In the genomic region with DNA sequence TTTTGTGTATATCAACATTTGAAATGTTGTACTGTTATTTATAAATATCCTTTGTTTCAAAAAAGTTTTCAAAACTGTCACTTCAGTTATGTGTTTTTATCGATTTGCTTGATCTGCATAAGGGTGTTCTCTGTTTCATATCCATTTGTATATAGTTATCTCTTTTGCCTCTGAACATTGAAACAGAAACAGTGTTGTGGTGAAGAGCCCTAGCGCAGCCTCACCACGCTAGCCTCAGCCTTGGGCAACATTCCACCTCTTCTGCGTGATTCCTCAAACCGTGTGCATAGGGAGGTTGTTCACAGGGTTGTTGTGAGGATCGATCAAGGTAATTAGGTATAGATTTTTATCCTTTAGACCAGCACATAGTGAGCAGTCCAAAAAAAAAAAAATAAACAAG, we compare ENCODE assay signal across 20 cellular contexts.
DNase-seq lines count a peak whose midpoint lies in the region; ATAC-seq and TF ChIP-seq lines count a peak whose summit lies in the region.
"Had no signal": no experiment of that assay in that cellular context is flagged by ENCODE, and none has a peak within 500 bp of the region (broad histone marks: within the 10 kb centered on the region; RNA-seq: fewer than 3 reads in every experiment).

No MANE protein-coding gene starts in this region.

- H3K4me3 Mint-ChIP-seq in neural crest cell: no peak overlapping the region
- H3K4me3 Mint-ChIP-seq: CD4-positive, CD25-positive, alpha-beta regulatory T cell; CD8-positive, alpha-beta memory T cell had no signal

- H4K20me1 ChIP-seq in KMS-11 (ENCODE audit: insufficient read depth): no peaks in the 10 kb centered on the region

- TF ChIP-seq CTCF in KMS-11 (conservative IDR thresholded peaks at IDR 0.05; ENCODE audit: low read depth, low read length): no peak
- no peak for TF ChIP-seq CTCF in neural crest cell (conservative IDR thresholded peaks at IDR 0.05)
- no peak for TF ChIP-seq CTCF in esophagus muscularis mucosa (IDR thresholded peaks at IDR 0.05)

- ATAC-seq in GM19324 (IDR thresholded peaks at IDR 0.05; ENCODE audit: low FRiP score, unreplicated experiment): peak; percentile 65
- ATAC-seq: HepG2 had no signal

- peak overlapping the region; percentile 60 for H3K27ac Mint-ChIP-seq in neural crest cell (ENCODE audit: unreplicated experiment)
- H3K27ac Mint-ChIP-seq: CD4-positive, CD25-positive, alpha-beta regulatory T cell; CD8-positive, alpha-beta memory T cell; IgD-negative memory B cell had no signal

- no peak overlapping the region for H3K9ac ChIP-seq in KMS-11
- H3K9ac ChIP-seq: GM23248 had no signal

- no peaks in the 10 kb centered on the region for H3K4me1 Mint-ChIP-seq in neural crest cell
- H3K4me1 Mint-ChIP-seq: CD4-positive, CD25-positive, alpha-beta regulatory T cell; CD8-positive, alpha-beta memory T cell; IgD-negative memory B cell had no signal

- H3K27ac ChIP-seq in KMS-11: peak overlapping the region; percentile 6; the same call in 1 of the 2 replicates
- no peak overlapping the region for H3K27ac ChIP-seq in esophagus muscularis mucosa (replicated peaks in 1 of 4)
- H3K27ac ChIP-seq: GM23248 had no signal

- intact Hi-C loops in esophagus muscularis mucosa (cut with DNase I): no loop called here

- 91% methylated on average over 6 of the region's 6 CpGs for WGBS in esophagus muscularis mucosa

- no peak overlapping the region for H3K4me3 ChIP-seq in KMS-11 (IDR thresholded peaks at IDR 0.05; ENCODE audit: insufficient read depth, low read depth, low read length)
- no peak overlapping the region for H3K4me3 ChIP-seq in esophagus muscularis mucosa
- H3K4me3 ChIP-seq: GM23248, HAP-1 had no signal

- no peaks in the 10 kb centered on the region for H3K9me3 ChIP-seq in esophagus muscularis mucosa
- H3K9me3 ChIP-seq: BE2C, HAP-1 had no signal

- TF ChIP-seq POLR2A in esophagus muscularis mucosa (IDR thresholded peaks at IDR 0.05; ENCODE audit: low read depth): no peak

- no peaks in the 10 kb centered on the region for H3K27me3 Mint-ChIP-seq in neural crest cell (ENCODE audit: low read depth)
- H3K27me3 Mint-ChIP-seq: CD4-positive, CD25-positive, alpha-beta regulatory T cell; CD8-positive, alpha-beta memory T cell; IgD-negative memory B cell had no signal

- H3K36me3 ChIP-seq in KMS-11 (ENCODE audit: insufficient read depth): no peaks in the 10 kb centered on the region
- no peaks in the 10 kb centered on the region for H3K36me3 ChIP-seq in esophagus muscularis mucosa
- H3K36me3 ChIP-seq: BE2C, HAP-1 had no signal

- peak overlapping the region; percentile 44 for H3K4me2 ChIP-seq in KMS-11

- H2AFZ ChIP-seq in KMS-11 (ENCODE audit: low read depth): no peak overlapping the region
- H2AFZ ChIP-seq: GM23248 had no signal

- H3K27me3 ChIP-seq in KMS-11 (ENCODE audit: insufficient read depth, low read depth) (no peaks in the 10 kb centered on the region), esophagus muscularis mucosa (no peaks in the 10 kb centered on the region)

- no peak for DNase-seq in neural crest cell (ENCODE audit: low read depth, low spot score)
- DNase-seq in Kasumi-1 (lab: John Stamatoyannopoulos, UW): no peak
- no peak for DNase-seq in DMS53 treated with DMSO at 0.1 percent for 48 hours (lab: John Stamatoyannopoulos, UW; ENCODE audit: unreplicated experiment)
- DNase-seq in esophagus muscularis mucosa (ENCODE audit: extremely low spot score): no peak
- DNase-seq: ACHN; BE2C; C1 segment of cervical spinal cord; CD4-positive, CD25-positive, alpha-beta regulatory T cell; CD8-positive, alpha-beta memory T cell; COR-L47; DMS 273 treated with DMSO at 0.1 percent for 48 hours; DMS79; GDM1; GM23248; KBM-7 had no signal

- no peak for TF ChIP-seq EP300 in esophagus muscularis mucosa (IDR thresholded peaks at IDR 0.05)

- H3K4me1 ChIP-seq in KMS-11 (ENCODE audit: low read depth, poor library complexity, severe bottlenecking): peaks cover 30% of the 10 kb centered on the region
- H3K4me1 ChIP-seq in esophagus muscularis mucosa: no peaks in the 10 kb centered on the region
- H3K4me1 ChIP-seq: BE2C, HAP-1 had no signal

- H3K9me3 Mint-ChIP-seq in neural crest cell: peaks cover 5% of the 10 kb centered on the region

- no peaks in the 10 kb centered on the region for H3K79me2 ChIP-seq in KMS-11 (ENCODE audit: insufficient read depth, low read depth)

- peaks cover 2% of the 10 kb centered on the region for H3K36me3 Mint-ChIP-seq in neural crest cell (ENCODE audit: low read depth)
- H3K36me3 Mint-ChIP-seq: CD4-positive, CD25-positive, alpha-beta regulatory T cell; CD8-positive, alpha-beta memory T cell had no signal
